8 cellular contexts compared by ENCODE assay signal in genomic region chr3:153138267-153139210, GRCh38. TPM values are rescaled to one million over a fixed set of nuclear protein-coding genes. Genes with fewer than 3 reads are reported as not detected.
DNase-seq lines count a peak whose midpoint lies in the region; ATAC-seq and TF ChIP-seq lines count a peak whose summit lies in the region.

No MANE protein-coding gene starts in this region.

- intact Hi-C loops in Right ventricle myocardium inferior (cut with DNase I) (no loop called here), left ventricle myocardium inferior (cut with micrococcal nuclease) (no loop called here)

- peak overlapping the region; percentile 40 to 72 (median 45) for H3K27ac Mint-ChIP-seq in nephron

- H3K27ac ChIP-seq in left ventricle myocardium inferior (replicated peaks) = no peak overlapping the region
- H3K27ac ChIP-seq in Peyer's patch = peak overlapping the region in 3 of 4 donors; percentile 43 to 66 (median 60)
- peak overlapping the region; percentile 12 to 74 for H3K27ac ChIP-seq in coronary artery
- H3K27ac ChIP-seq in WERI-Rb-1 = no peak overlapping the region

- H3K4me1 ChIP-seq in left ventricle myocardium inferior (no peaks in the 10 kb centered on the region), Peyer's patch (peaks cover 0 to 19% (median 0%) of the 10 kb centered on the region in 4 donors)

- H3K27me3 ChIP-seq in left ventricle myocardium inferior (ENCODE audit: low read depth) = no peaks in the 10 kb centered on the region
- no peaks in the 10 kb centered on the region for H3K27me3 ChIP-seq in Peyer's patch
- no peaks in the 10 kb centered on the region for H3K27me3 ChIP-seq in WERI-Rb-1 (ENCODE audit: insufficient read depth, low read depth, severe bottlenecking)

- no peak overlapping the region for H3K4me3 Mint-ChIP-seq in nephron

- TF ChIP-seq POLR2A in Peyer's patch (IDR thresholded peaks at IDR 0.05) = no peak

- no peaks in the 10 kb centered on the region for H3K36me3 ChIP-seq in left ventricle myocardium inferior
- H3K36me3 ChIP-seq in Peyer's patch = no peaks in the 10 kb centered on the region
- H3K36me3 ChIP-seq in WERI-Rb-1 = no peaks in the 10 kb centered on the region

- no peaks in the 10 kb centered on the region for H3K36me3 Mint-ChIP-seq in nephron (ENCODE audit: low read depth)

- H3K9me3 ChIP-seq in left ventricle myocardium inferior (replicated peaks) = no peaks in the 10 kb centered on the region
- H3K9me3 ChIP-seq in Peyer's patch = no peaks in the 10 kb centered on the region
- H3K9me3 ChIP-seq in WERI-Rb-1 (ENCODE audit: severe bottlenecking) = no peaks in the 10 kb centered on the region

- DNase-seq in Right ventricle myocardium inferior (ENCODE audit: missing footprints) = peak; percentile 66
- no peak for DNase-seq in left ventricle myocardium inferior
- DNase-seq in Peyer's patch = peak in 2 of 3 donors; percentile 75 to 80
- DNase-seq in coronary artery (ENCODE audit: low spot score) = peak; percentile 78
- DNase-seq in SHP77 treated with DMSO at 0.1 percent for 48 hours (lab: John Stamatoyannopoulos, UW) = no peak
- no peak for DNase-seq in WERI-Rb-1

- H3K4me3 ChIP-seq in left ventricle myocardium inferior (no peak overlapping the region), Peyer's patch (no peak overlapping the region), coronary artery (no peak overlapping the region), WERI-Rb-1 (ENCODE audit: low read depth, low read length) (no peak overlapping the region)

- TF ChIP-seq CTCF in left ventricle myocardium inferior (IDR thresholded peaks at IDR 0.05; ENCODE audit: borderline replicate concordance) (no peak), Peyer's patch (IDR thresholded peaks at IDR 0.05) (peak in 1 of 6 experiments; percentile 8), coronary artery (IDR thresholded peaks at IDR 0.05) (no peak), nephron (IDR thresholded peaks at IDR 0.05; ENCODE audit: unreplicated experiment in 3 of 3) (no peak), WERI-Rb-1 (IDR thresholded peaks at IDR 0.05; ENCODE audit: low read depth, low read length) (no peak)

- ATAC-seq in Right ventricle myocardium inferior (peak; percentile 37), HG02970 (IDR thresholded peaks at IDR 0.05; ENCODE audit: low FRiP score, unreplicated experiment) (peak; percentile 73)

- H3K27me3 Mint-ChIP-seq in nephron (ENCODE audit: low read depth) = no peaks in the 10 kb centered on the region

- H3K4me1 Mint-ChIP-seq in nephron = no peaks in the 10 kb centered on the region

- no peaks in the 10 kb centered on the region for H3K9me3 Mint-ChIP-seq in nephron

RNA-seq across cellular contexts. Expression of gene RAP2B, which starts 23.5 kb away (rescaled TPM):
- total RNA-seq in Right ventricle myocardium inferior (3.3 TPM), left ventricle myocardium inferior (2.7 TPM), Peyer's patch (10 to 100 TPM in 2 of 4 donors, 1 to 10 TPM in 2; 5.0 to 12.7 (median 10.1) TPM)

Comparison
In these comparisons a context has a peak if more than half of its experiments do, and no peak if none do; other contexts are left out.
1. DNase-seq: peak in Right ventricle myocardium inferior (single experiment), Peyer's patch (2 of 3) and coronary artery (single experiment); none in left ventricle myocardium inferior (single experiment), SHP77 treated with DMSO at 0.1 percent for 48 hours (single experiment) and WERI-Rb-1 (single experiment).
2. H3K27ac ChIP-seq: peak in Peyer's patch (3 of 4) and coronary artery (2 of 2); none in left ventricle myocardium inferior (single experiment) and WERI-Rb-1 (single experiment).